1 cellular context compared by ENCODE assay signal in genomic region chr2:231034291-231034882, GRCh38.
TF ChIP-seq lines count a peak whose summit lies in the region.

No MANE protein-coding gene starts in this region.

TF ChIP-seq in HepG2, 621 proteins besides CTCF, POLR2A, EP300 and RAD21 (continued from another document and continues in another):
- TF ChIP-seq ZNF225 (CRISPR knock-in tag; IDR thresholded peaks at IDR 0.05), result no peak
- TF ChIP-seq ZBTB49 (CRISPR knock-in tag; IDR thresholded peaks at IDR 0.05; ENCODE audit: borderline replicate concordance), result no peak
- TF ChIP-seq, protein P1, sequence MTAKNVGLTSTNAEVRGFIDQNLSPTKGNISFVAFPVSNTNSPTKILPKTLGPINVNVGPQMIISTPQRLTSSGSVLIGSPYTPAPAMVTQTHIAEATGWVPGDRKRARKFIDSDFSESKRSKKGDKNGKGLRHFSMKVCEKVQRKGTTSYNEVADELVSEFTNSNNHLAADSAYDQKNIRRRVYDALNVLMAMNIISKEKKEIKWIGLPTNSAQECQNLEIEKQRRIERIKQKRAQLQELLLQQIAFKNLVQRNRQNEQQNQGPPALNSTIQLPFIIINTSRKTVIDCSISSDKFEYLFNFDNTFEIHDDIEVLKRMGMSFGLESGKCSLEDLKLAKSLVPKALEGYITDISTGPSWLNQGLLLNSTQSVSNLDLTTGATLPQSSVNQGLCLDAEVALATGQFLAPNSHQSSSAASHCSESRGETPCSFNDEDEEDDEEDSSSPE (CRISPR knock-in tag; IDR thresholded peaks at IDR 0.05), result no peak
- TF ChIP-seq ZNF629 (CRISPR knock-in tag; conservative IDR thresholded peaks at IDR 0.05), result no peak
- no peak for TF ChIP-seq ZMYM3 (CRISPR knock-in tag; IDR thresholded peaks at IDR 0.05)
- TF ChIP-seq ZNF446 (CRISPR knock-in tag; IDR thresholded peaks at IDR 0.05), result no peak
- peak; percentile 87 for TF ChIP-seq HNF4G (IDR thresholded peaks at IDR 0.05; ENCODE audit: borderline replicate concordance, low read depth, low read length)
- TF ChIP-seq HNF4G (CRISPR knock-in tag; IDR thresholded peaks at IDR 0.05; ENCODE audit: borderline replicate concordance, low read depth), result peak; percentile 20; the same call in 1 of the 2 replicates
- TF ChIP-seq CBX5 (CRISPR knock-in tag; IDR thresholded peaks at IDR 0.05; ENCODE audit: borderline replicate concordance), result no peak
- TF ChIP-seq FOXK2 (IDR thresholded peaks at IDR 0.05), result no peak
- TF ChIP-seq RAD51 (IDR thresholded peaks at IDR 0.05; ENCODE audit: borderline replicate concordance), result no peak
- no peak for TF ChIP-seq LCORL (IDR thresholded peaks at IDR 0.05)
- TF ChIP-seq LCORL (CRISPR knock-in tag; IDR thresholded peaks at IDR 0.05), result no peak
- no peak for TF ChIP-seq SNAPC5 (CRISPR knock-in tag; IDR thresholded peaks at IDR 0.05; ENCODE audit: borderline replicate concordance)
- TF ChIP-seq MEIS1 (CRISPR knock-in tag; IDR thresholded peaks at IDR 0.05; ENCODE audit: borderline replicate concordance), result no peak
- no peak for TF ChIP-seq NFATC3 (CRISPR knock-in tag; IDR thresholded peaks at IDR 0.05)
- TF ChIP-seq, protein P2, sequence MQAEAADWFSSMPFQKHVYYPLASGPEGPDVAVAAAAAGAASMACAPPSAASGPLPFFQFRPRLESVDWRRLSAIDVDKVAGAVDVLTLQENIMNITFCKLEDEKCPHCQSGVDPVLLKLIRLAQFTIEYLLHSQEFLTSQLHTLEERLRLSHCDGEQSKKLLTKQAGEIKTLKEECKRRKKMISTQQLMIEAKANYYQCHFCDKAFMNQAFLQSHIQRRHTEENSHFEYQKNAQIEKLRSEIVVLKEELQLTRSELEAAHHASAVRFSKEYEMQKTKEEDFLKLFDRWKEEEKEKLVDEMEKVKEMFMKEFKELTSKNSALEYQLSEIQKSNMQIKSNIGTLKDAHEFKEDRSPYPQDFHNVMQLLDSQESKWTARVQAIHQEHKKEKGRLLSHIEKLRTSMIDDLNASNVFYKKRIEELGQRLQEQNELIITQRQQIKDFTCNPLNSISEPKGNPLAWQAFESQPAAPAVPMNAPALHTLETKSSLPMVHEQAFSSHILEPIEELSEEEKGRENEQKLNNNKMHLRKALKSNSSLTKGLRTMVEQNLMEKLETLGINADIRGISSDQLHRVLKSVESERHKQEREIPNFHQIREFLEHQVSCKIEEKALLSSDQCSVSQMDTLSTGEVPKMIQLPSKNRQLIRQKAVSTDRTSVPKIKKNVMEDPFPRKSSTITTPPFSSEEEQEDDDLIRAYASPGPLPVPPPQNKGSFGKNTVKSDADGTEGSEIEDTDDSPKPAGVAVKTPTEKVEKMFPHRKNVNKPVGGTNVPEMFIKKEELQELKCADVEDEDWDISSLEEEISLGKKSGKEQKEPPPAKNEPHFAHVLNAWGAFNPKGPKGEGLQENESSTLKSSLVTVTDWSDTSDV (CRISPR knock-in tag; IDR thresholded peaks at IDR 0.05), result no peak
- peak; percentile 79 for TF ChIP-seq ZNF263 (CRISPR knock-in tag; IDR thresholded peaks at IDR 0.05)
- TF ChIP-seq, protein P3, sequence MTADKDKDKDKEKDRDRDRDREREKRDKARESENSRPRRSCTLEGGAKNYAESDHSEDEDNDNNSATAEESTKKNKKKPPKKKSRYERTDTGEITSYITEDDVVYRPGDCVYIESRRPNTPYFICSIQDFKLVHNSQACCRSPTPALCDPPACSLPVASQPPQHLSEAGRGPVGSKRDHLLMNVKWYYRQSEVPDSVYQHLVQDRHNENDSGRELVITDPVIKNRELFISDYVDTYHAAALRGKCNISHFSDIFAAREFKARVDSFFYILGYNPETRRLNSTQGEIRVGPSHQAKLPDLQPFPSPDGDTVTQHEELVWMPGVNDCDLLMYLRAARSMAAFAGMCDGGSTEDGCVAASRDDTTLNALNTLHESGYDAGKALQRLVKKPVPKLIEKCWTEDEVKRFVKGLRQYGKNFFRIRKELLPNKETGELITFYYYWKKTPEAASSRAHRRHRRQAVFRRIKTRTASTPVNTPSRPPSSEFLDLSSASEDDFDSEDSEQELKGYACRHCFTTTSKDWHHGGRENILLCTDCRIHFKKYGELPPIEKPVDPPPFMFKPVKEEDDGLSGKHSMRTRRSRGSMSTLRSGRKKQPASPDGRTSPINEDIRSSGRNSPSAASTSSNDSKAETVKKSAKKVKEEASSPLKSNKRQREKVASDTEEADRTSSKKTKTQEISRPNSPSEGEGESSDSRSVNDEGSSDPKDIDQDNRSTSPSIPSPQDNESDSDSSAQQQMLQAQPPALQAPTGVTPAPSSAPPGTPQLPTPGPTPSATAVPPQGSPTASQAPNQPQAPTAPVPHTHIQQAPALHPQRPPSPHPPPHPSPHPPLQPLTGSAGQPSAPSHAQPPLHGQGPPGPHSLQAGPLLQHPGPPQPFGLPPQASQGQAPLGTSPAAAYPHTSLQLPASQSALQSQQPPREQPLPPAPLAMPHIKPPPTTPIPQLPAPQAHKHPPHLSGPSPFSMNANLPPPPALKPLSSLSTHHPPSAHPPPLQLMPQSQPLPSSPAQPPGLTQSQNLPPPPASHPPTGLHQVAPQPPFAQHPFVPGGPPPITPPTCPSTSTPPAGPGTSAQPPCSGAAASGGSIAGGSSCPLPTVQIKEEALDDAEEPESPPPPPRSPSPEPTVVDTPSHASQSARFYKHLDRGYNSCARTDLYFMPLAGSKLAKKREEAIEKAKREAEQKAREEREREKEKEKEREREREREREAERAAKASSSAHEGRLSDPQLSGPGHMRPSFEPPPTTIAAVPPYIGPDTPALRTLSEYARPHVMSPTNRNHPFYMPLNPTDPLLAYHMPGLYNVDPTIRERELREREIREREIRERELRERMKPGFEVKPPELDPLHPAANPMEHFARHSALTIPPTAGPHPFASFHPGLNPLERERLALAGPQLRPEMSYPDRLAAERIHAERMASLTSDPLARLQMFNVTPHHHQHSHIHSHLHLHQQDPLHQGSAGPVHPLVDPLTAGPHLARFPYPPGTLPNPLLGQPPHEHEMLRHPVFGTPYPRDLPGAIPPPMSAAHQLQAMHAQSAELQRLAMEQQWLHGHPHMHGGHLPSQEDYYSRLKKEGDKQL (CRISPR knock-in tag; IDR thresholded peaks at IDR 0.05; ENCODE audit: low read depth), result no peak
- TF ChIP-seq PHF20 (CRISPR knock-in tag; IDR thresholded peaks at IDR 0.05), result no peak
- TF ChIP-seq, protein P4, sequence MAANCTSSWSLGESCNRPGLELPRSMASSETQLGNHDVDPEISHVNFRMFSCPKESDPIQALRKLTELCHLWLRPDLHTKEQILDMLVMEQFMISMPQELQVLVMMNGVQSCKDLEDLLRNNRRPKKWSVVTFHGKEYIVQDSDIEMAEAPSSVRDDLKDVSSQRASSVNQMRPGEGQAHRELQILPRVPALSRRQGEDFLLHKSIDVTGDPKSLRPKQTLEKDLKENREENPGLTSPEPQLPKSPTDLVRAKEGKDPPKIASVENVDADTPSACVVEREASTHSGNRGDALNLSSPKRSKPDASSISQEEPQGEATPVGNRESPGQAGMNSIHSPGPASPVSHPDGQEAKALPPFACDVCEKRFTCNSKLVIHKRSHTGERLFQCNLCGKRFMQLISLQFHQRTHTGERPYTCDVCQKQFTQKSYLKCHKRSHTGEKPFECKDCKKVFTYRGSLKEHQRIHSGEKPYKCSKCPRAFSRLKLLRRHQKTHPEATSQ (CRISPR knock-in tag; IDR thresholded peaks at IDR 0.05; ENCODE audit: borderline replicate concordance), result no peak
- no peak; the same call in 1 of the 2 replicates for TF ChIP-seq ETV5 (CRISPR knock-in tag; IDR thresholded peaks at IDR 0.05; ENCODE audit: borderline replicate concordance)
- TF ChIP-seq ZNF550 (CRISPR knock-in tag; IDR thresholded peaks at IDR 0.05; ENCODE audit: borderline replicate concordance), result no peak
- TF ChIP-seq GPBP1L1 (CRISPR knock-in tag; IDR thresholded peaks at IDR 0.05), result no peak
- no peak for TF ChIP-seq HNF1A (IDR thresholded peaks at IDR 0.05; ENCODE audit: low read depth)
- TF ChIP-seq HNF1A (CRISPR knock-in tag; IDR thresholded peaks at IDR 0.05; ENCODE audit: borderline replicate concordance), result no peak
- TF ChIP-seq HHEX (CRISPR knock-in tag; IDR thresholded peaks at IDR 0.05), result no peak
- no peak for TF ChIP-seq SIX4 (CRISPR knock-in tag; IDR thresholded peaks at IDR 0.05)
- peak; percentile 30 for TF ChIP-seq PHF5A (CRISPR knock-in tag; IDR thresholded peaks at IDR 0.05; ENCODE audit: low read depth, unreplicated experiment)
- no peak for TF ChIP-seq ZNF431 (CRISPR knock-in tag; IDR thresholded peaks at IDR 0.05; ENCODE audit: borderline replicate concordance, low read depth)
- TF ChIP-seq ZNF276 (CRISPR knock-in tag; IDR thresholded peaks at IDR 0.05; ENCODE audit: low read depth), result no peak
- TF ChIP-seq AGO1 (IDR thresholded peaks at IDR 0.05; ENCODE audit: low read depth, low read length, poor library complexity, severe bottlenecking), result no peak
- TF ChIP-seq, protein P5, sequence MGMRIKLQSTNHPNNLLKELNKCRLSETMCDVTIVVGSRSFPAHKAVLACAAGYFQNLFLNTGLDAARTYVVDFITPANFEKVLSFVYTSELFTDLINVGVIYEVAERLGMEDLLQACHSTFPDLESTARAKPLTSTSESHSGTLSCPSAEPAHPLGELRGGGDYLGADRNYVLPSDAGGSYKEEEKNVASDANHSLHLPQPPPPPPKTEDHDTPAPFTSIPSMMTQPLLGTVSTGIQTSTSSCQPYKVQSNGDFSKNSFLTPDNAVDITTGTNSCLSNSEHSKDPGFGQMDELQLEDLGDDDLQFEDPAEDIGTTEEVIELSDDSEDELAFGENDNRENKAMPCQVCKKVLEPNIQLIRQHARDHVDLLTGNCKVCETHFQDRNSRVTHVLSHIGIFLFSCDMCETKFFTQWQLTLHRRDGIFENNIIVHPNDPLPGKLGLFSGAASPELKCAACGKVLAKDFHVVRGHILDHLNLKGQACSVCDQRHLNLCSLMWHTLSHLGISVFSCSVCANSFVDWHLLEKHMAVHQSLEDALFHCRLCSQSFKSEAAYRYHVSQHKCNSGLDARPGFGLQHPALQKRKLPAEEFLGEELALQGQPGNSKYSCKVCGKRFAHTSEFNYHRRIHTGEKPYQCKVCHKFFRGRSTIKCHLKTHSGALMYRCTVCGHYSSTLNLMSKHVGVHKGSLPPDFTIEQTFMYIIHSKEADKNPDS (CRISPR knock-in tag; IDR thresholded peaks at IDR 0.05), result no peak
- TF ChIP-seq CCDC6 (CRISPR knock-in tag; IDR thresholded peaks at IDR 0.05), result no peak
- TF ChIP-seq ZNF660 (CRISPR knock-in tag; IDR thresholded peaks at IDR 0.05; ENCODE audit: borderline replicate concordance, low read depth), result no peak
- TF ChIP-seq NRL (CRISPR knock-in tag; IDR thresholded peaks at IDR 0.05; ENCODE audit: borderline replicate concordance), result no peak
